8 cellular contexts compared by ENCODE assay signal in the genomic region with DNA sequence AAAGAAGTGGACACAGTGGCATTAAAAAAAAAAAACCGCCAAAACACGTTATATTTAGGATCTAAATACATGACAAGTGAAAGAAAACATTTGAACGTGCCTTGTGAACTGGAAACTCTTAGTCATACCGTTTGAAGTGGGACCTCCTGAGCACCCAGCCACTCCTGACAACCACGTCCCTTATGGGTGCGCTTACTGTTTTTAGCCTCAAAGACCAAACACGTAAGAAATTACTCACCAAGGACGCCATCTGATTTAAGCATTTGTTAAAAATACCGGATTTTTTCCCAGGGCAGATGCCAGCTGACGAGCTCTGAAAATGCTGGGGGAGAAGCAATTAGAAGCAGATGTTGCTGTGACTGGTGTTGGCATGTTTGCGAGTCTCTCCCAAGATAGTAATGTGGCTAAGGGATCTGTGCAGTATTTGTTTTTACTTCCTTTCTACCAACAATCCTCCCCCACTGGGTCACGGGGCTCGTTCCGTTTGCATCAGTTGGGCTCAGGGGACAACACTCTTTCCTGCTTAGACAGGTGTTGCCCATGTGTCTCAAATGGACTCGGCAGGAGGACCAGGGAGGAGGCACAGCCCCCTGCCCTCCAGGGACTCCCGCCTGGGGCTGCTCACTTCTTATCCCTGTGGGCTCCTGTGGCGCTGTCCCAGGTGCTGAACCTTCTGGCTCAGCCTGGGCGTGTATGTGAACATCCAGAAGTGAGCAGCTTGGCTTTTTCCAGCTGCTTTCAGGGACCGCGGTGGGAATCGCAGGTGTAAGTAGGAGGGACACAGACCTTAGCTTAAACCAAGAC.
DNase-seq lines count a peak whose midpoint lies in the region; ATAC-seq and TF ChIP-seq lines count a peak whose summit lies in the region.

No MANE protein-coding gene starts in this region.

- no peak overlapping the region for H3K4ac ChIP-seq in trophoblast cell (ENCODE audit: low read depth, low read length)

- no peak overlapping the region for H2BK5ac ChIP-seq in trophoblast cell (ENCODE audit: low read depth, low read length, poor library complexity)

- no peak overlapping the region for H3K14ac ChIP-seq in trophoblast cell (ENCODE audit: low read length)

- no peak overlapping the region for H2AFZ ChIP-seq in trophoblast cell (ENCODE audit: insufficient read depth, low read length, poor library complexity)

- H2BK120ac ChIP-seq in trophoblast cell (ENCODE audit: insufficient read depth, low read length, poor library complexity), result no peak overlapping the region

- no peaks in the 10 kb centered on the region for H3K4me1 ChIP-seq in trophoblast cell (ENCODE audit: control insufficient read depth in 1 of 2, insufficient read depth in 2 of 2, low read length in 2 of 2)

- ATAC-seq in Right ventricle myocardium inferior (peak; percentile 48), HG03064 (IDR thresholded peaks at IDR 0.05; ENCODE audit: low read depth, unreplicated experiment) (peak; percentile 55), omental fat pad (ENCODE audit: low FRiP score) (no peak)

- H3K4me2 ChIP-seq in trophoblast cell (ENCODE audit: low read length), result no peak overlapping the region

- no peak overlapping the region for H4K12ac ChIP-seq in trophoblast cell (ENCODE audit: low read depth, low read length)

- no peaks in the 10 kb centered on the region for H3K79me1 ChIP-seq in trophoblast cell (ENCODE audit: low read length)

- no peak overlapping the region for H3K9ac ChIP-seq in trophoblast cell (ENCODE audit: low read length)

- DNase-seq in Right ventricle myocardium inferior (ENCODE audit: missing footprints), result no peak
- no peak for DNase-seq in cardiac septum (ENCODE audit: low spot score)
- DNase-seq in NCI-H510A treated with DMSO at 0.1 percent for 48 hours (lab: John Stamatoyannopoulos, UW), result peak; percentile 83
- peak in 2 of 3 experiments; percentile 42 for DNase-seq in activated CD8-positive, alpha-beta memory T cell treated with anti-CD3 and anti-CD28 coated beads for 48 hours (ENCODE audit: low read depth in 2 of 3, low spot score in 2 of 3)
- peak; percentile 93 for DNase-seq in fibroblast of gingiva (ENCODE audit: low read depth)
- DNase-seq in trophoblast cell, result peak; percentile 51 to 84
- DNase-seq in omental fat pad (ENCODE audit: low spot score), result no peak

- H3K27ac ChIP-seq in trophoblast cell (ENCODE audit: low read depth, low read length), result no peak overlapping the region

- no peaks in the 10 kb centered on the region for H3K36me3 ChIP-seq in trophoblast cell (ENCODE audit: control insufficient read depth in 1 of 2, insufficient read depth in 2 of 2, low read length in 2 of 2)

- H3K4me3 ChIP-seq in trophoblast cell (ENCODE audit: low read depth, low read length), result no peak overlapping the region

- no peaks in the 10 kb centered on the region for H3K27me3 ChIP-seq in trophoblast cell (ENCODE audit: insufficient read depth, low read length)

- H2AK5ac ChIP-seq in trophoblast cell (ENCODE audit: low read length), result no peak overlapping the region

- H4K8ac ChIP-seq in trophoblast cell (ENCODE audit: low read depth, low read length), result no peak overlapping the region

- H4K91ac ChIP-seq in trophoblast cell (ENCODE audit: low read depth, low read length), result no peak overlapping the region

- intact Hi-C loops in Right ventricle myocardium inferior (cut with DNase I), result no loop called here
- intact Hi-C loops in cardiac septum (cut with DNase I), result no loop called here

- H2BK12ac ChIP-seq in trophoblast cell (ENCODE audit: low read length), result no peak overlapping the region

- peaks cover 2% of the 10 kb centered on the region for H3K9me3 ChIP-seq in trophoblast cell (ENCODE audit: insufficient read depth, low read depth, low read length)

- WGBS in trophoblast cell (ENCODE audit: extremely low coverage, insufficient coverage, insufficient read length), result no CpG with 5 or more reads among the region's 21 CpGs

- no peaks in the 10 kb centered on the region for H3K79me2 ChIP-seq in trophoblast cell (ENCODE audit: control insufficient read depth, insufficient read depth, low read length, poor library complexity)

- H3K18ac ChIP-seq in trophoblast cell (ENCODE audit: low read length), result no peak overlapping the region

- no peak for TF ChIP-seq CTCF in omental fat pad (IDR thresholded peaks at IDR 0.05)

- H3K23ac ChIP-seq in trophoblast cell (ENCODE audit: low read length), result no peak overlapping the region

Comparison
In these comparisons a context has a peak if more than half of its experiments do, and no peak if none do; other contexts are left out.
1. DNase-seq: peak in NCI-H510A treated with DMSO at 0.1 percent for 48 hours (single experiment), activated CD8-positive, alpha-beta memory T cell treated with anti-CD3 and anti-CD28 coated beads for 48 hours (2 of 3), fibroblast of gingiva (single experiment) and trophoblast cell (2 of 2); none in Right ventricle myocardium inferior (single experiment), cardiac septum (single experiment) and omental fat pad (single experiment).